In the genomic region with DNA sequence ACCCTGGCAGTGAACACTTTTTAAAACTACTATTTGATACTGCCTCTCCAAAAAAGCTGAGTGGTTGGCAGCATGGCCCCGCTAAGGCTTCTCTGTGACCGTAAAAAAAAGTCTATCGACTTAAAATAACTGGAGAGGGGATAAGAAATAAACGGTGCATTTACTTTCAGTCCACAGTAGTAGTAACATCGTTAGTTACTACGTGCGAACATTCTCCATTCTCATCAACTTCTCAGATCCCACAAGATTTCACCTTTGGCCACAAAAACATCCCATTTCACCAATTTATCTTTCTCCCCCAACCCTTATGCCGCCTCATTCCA, we compare ENCODE assay signal across 8 cellular contexts. TPM values are rescaled to one million over a fixed set of nuclear protein-coding genes. Genes with fewer than 3 reads are reported as not detected.
DNase-seq lines count a peak whose midpoint lies in the region; ATAC-seq, FAIRE-seq and TF ChIP-seq lines count a peak whose summit lies in the region.

No MANE protein-coding gene starts in this region.

- no peaks in the 10 kb centered on the region for H3K9me3 Mint-ChIP-seq in stimulated activated naive CD8-positive, alpha-beta T cell treated with anti-CD3 and anti-CD28 coated beads, Interleukin-15, Interleukin-2, amounts not matched to agents 100 ng/mL and 50 ng/mL, for 24 hours

- H3K9me3 ChIP-seq in adipocyte (ENCODE audit: control insufficient read depth, low read length) (no peaks in the 10 kb centered on the region), tibial artery (no peaks in the 10 kb centered on the region)

- H3K4me1 ChIP-seq in adipocyte (ENCODE audit: control insufficient read depth, insufficient read depth, low read length) = peaks cover 18% of the 10 kb centered on the region
- H3K4me1 ChIP-seq in tibial artery = peaks cover 0 to 16% (median 5%) of the 10 kb centered on the region in 4 donors

- no peak for DNase-seq in stimulated activated naive CD8-positive, alpha-beta T cell treated with anti-CD3 and anti-CD28 coated beads, Interleukin-15, Interleukin-2, amounts not matched to agents 100 U/mL and 50 U/mL, for 24 hours
- DNase-seq in adipocyte (ENCODE audit: low read depth) = no peak
- no peak for DNase-seq in kidney epithelial cell (ENCODE audit: low read depth)
- DNase-seq in tibial artery = no peak
- DNase-seq in GM12891 (ENCODE audit: insufficient read length, low spot score) = no peak
- DNase-seq in C1 segment of cervical spinal cord (lab: John Stamatoyannopoulos, UW) = no peak

- FAIRE-seq in GM12891 (lab: Jason Lieb, UNC) = no peak

- no peak for TF ChIP-seq POLR2A in GM12891 (IDR thresholded peaks at IDR 0.05; ENCODE audit: low read depth, low read length)

- peak overlapping the region; percentile 95 for H3K9ac ChIP-seq in adipocyte (ENCODE audit: low read length)

- H3K27ac Mint-ChIP-seq in stimulated activated naive CD8-positive, alpha-beta T cell treated with anti-CD3 and anti-CD28 coated beads, Interleukin-15, Interleukin-2, amounts not matched to agents 100 ng/mL and 50 ng/mL, for 24 hours = peak overlapping the region; percentile 98

- peaks cover 46% of the 10 kb centered on the region for H3K4me1 Mint-ChIP-seq in stimulated activated naive CD8-positive, alpha-beta T cell treated with anti-CD3 and anti-CD28 coated beads, Interleukin-15, Interleukin-2, amounts not matched to agents 100 ng/mL and 50 ng/mL, for 24 hours (ENCODE audit: low read depth)

- H3K27me3 ChIP-seq in adipocyte (replicated peaks; ENCODE audit: control insufficient read depth, insufficient read depth, low read length) (no peaks in the 10 kb centered on the region), kidney epithelial cell (ENCODE audit: control insufficient read depth, insufficient read depth, low read length) (no peaks in the 10 kb centered on the region), tibial artery (no peaks in the 10 kb centered on the region)

- H3K4me3 ChIP-seq in adipocyte (ENCODE audit: low read length) (peak overlapping the region; percentile 98), kidney epithelial cell (ENCODE audit: low read depth, low read length) (peak overlapping the region; percentile 58), tibial artery (peak overlapping the region; percentile 83 to 92)

- H3K36me3 ChIP-seq in adipocyte (ENCODE audit: control insufficient read depth, insufficient read depth, low read length, severe bottlenecking) (peaks cover 26% of the 10 kb centered on the region), kidney epithelial cell (ENCODE audit: control insufficient read depth, insufficient read depth, low read length) (no peaks in the 10 kb centered on the region), tibial artery (peaks cover 11 to 27% (median 21%) of the 10 kb centered on the region in 3 donors)

- ATAC-seq in stimulated activated naive CD8-positive, alpha-beta T cell treated with anti-CD3 and anti-CD28 coated beads, Interleukin-15, Interleukin-2, amounts not matched to agents 100 U/mL and 50 U/mL, for 24 hours = no peak
- peak; percentile 5 for ATAC-seq in HG03354 (IDR thresholded peaks at IDR 0.05; ENCODE audit: poor library complexity, severe bottlenecking, unreplicated experiment)

- H3K27me3 Mint-ChIP-seq in stimulated activated naive CD8-positive, alpha-beta T cell treated with anti-CD3 and anti-CD28 coated beads, Interleukin-15, Interleukin-2, amounts not matched to agents 100 ng/mL and 50 ng/mL, for 24 hours = no peaks in the 10 kb centered on the region

- intact Hi-C loops in tibial artery (cut with DNase I; ENCODE audit: low total_unique reads) = no loop called here

- H3K4me3 Mint-ChIP-seq in stimulated activated naive CD8-positive, alpha-beta T cell treated with anti-CD3 and anti-CD28 coated beads, Interleukin-15, Interleukin-2, amounts not matched to agents 100 ng/mL and 50 ng/mL, for 24 hours = peak overlapping the region; percentile 90

- TF ChIP-seq CTCF in kidney epithelial cell (IDR thresholded peaks at IDR 0.05; ENCODE audit: insufficient read depth, low read length, poor library complexity, severe bottlenecking) (no peak), tibial artery (IDR thresholded peaks at IDR 0.05) (no peak)

- H3K36me3 Mint-ChIP-seq in stimulated activated naive CD8-positive, alpha-beta T cell treated with anti-CD3 and anti-CD28 coated beads, Interleukin-15, Interleukin-2, amounts not matched to agents 100 ng/mL and 50 ng/mL, for 24 hours (ENCODE audit: low read depth) = peaks cover 28% of the 10 kb centered on the region

- peak overlapping the region; percentile 81 to 85 for H3K27ac ChIP-seq in tibial artery

TF ChIP-seq in GM12891, 5 proteins besides CTCF, POLR2A, EP300 and RAD21:
- TF ChIP-seq POU2F2 (IDR thresholded peaks at IDR 0.05; ENCODE audit: low read depth, low read length) = no peak
- no peak for TF ChIP-seq TAF1 (IDR thresholded peaks at IDR 0.05; ENCODE audit: low read depth, low read length)
- TF ChIP-seq SPI1 (IDR thresholded peaks at IDR 0.05; ENCODE audit: low read depth, low read length) = no peak
- TF ChIP-seq POLR2AphosphoS5 (IDR thresholded peaks at IDR 0.05; ENCODE audit: low read depth, low read length) = no peak
- no peak for TF ChIP-seq PAX5 (IDR thresholded peaks at IDR 0.05; ENCODE audit: insufficient read depth, low read length, severe bottlenecking)

RNA-seq across cellular contexts. Expression of gene EXOSC9, which starts 0.5 kb away (rescaled TPM):
- 27.9 and 39.2 TPM in 2 replicates for total RNA-seq in kidney epithelial cell
- polyA plus RNA-seq in GM12891 (2012; ENCODE audit: low read depth, missing spikeins) = 51.2 TPM

RNA-seq across cellular contexts. Expression of gene CCNA2, which starts 23.1 kb away (rescaled TPM):
- total RNA-seq in kidney epithelial cell = 7.2 and 9.2 TPM in 2 replicates
- polyA plus RNA-seq in GM12891 (2012; ENCODE audit: low read depth, missing spikeins) = 29.0 TPM

RNA-seq across cellular contexts. Expression of gene SMIM43, which starts 35.6 kb away (rescaled TPM):
- total RNA-seq in kidney epithelial cell = not detected in 2 replicates
- not detected for polyA plus RNA-seq in GM12891 (2012; ENCODE audit: low read depth, missing spikeins)
